Comparison of ENCODE assay signal across 30 cellular contexts in genomic region chr12:24553259-24553658, GRCh38.
"Had no signal": no experiment of that assay in that cellular context is flagged by ENCODE, and none has a peak within 500 bp of the region (broad histone marks: within the 10 kb centered on the region; RNA-seq: fewer than 3 reads in every experiment).

No MANE protein-coding gene starts in this region.

- H3K9me3 ChIP-seq: ascending aorta, body of pancreas, MG63 had no signal

- H3K4me1 ChIP-seq: ascending aorta, body of pancreas had no signal

- H3K27ac ChIP-seq: ascending aorta, body of pancreas, KMS-11, VCaP had no signal

- DNase-seq: activated CD4-positive, alpha-beta T cell treated with anti-CD3 and anti-CD28 coated beads for 36 hours; activated CD8-positive, alpha-beta memory T cell treated with anti-CD3 and anti-CD28 coated beads, Interleukin-2, amount 50 U/mL, for 48 hours; activated CD8-positive, alpha-beta T cell treated with anti-CD3 and anti-CD28 coated beads, Interleukin-2, amount 10 ng/mL, durations not matched to agents 7 days and 5 days; activated effector memory CD4-positive, alpha-beta T cell treated with anti-CD3 and anti-CD28 coated beads, Interleukin-2, amount 50 U/mL, for 16 hours; activated naive CD4-positive, alpha-beta T cell treated with Interleukin-2 at 50 U/mL for 16 hours; activated naive CD8-positive, alpha-beta T cell treated with anti-CD3 and anti-CD28 coated beads, Interleukin-2, amount 50 U/mL, for 24 hours; activated T-cell treated with anti-CD3 and anti-CD28 coated beads, Interleukin-2, amount 50 U/mL, for 1 hour; amniotic stem cell; body of pancreas; central memory CD4-positive, alpha-beta T cell; cortex of kidney; MG63; NCI-H1092; NCI-H1417; NCI-H1930; NCI-H2171; NCI-H2227 treated with DMSO at 0.1 percent for 48 hours; NCI-H446 treated with DMSO at 0.1 percent for 48 hours; NCI-H524 treated with DMSO at 0.1 percent for 48 hours; NCI-H774; NK-92 treated with Interleukin-12 subunit alpha and Interleukin-12 subunit beta, amount 100 ng/mL, for 24 hours; SIG-M5; T-helper 17 cell; T1000 had no signal

- H3K4me3 ChIP-seq: ascending aorta, body of pancreas, MG63 had no signal

- H3K4me3 Mint-ChIP-seq: activated CD4-positive, alpha-beta T cell treated with anti-CD3 and anti-CD28 coated beads for 36 hours; activated CD8-positive, alpha-beta T cell treated with anti-CD3 and anti-CD28 coated beads, Interleukin-2, amount 10 ng/mL, durations not matched to agents 7 days and 5 days; activated naive CD8-positive, alpha-beta T cell treated with anti-CD3 and anti-CD28 coated beads, Interleukin-2, amount 50 U/mL, for 24 hours; activated T-helper 1 cell treated with anti-CD3 and anti-CD28 coated beads, Interleukin-12 subunit alpha, Interleukin-12 subunit beta, Interleukin-2, Interleukin-4 antibody, amounts not matched to agents 30 ng/mL and 10 ng/mL and 1 ng/mL, durations not matched to agents 14 hours and 24 hours and 36 hours; T-helper 17 cell had no signal

- H3K4me1 Mint-ChIP-seq: activated CD4-positive, alpha-beta T cell treated with anti-CD3 and anti-CD28 coated beads for 36 hours; activated naive CD8-positive, alpha-beta T cell treated with anti-CD3 and anti-CD28 coated beads, Interleukin-2, amount 50 U/mL, for 24 hours; T-helper 17 cell had no signal

- H3K9ac ChIP-seq: KMS-11 had no signal

- H3K36me3 ChIP-seq: ascending aorta, MG63 had no signal

- H3K27me3 ChIP-seq: ascending aorta, body of pancreas, MG63 had no signal

- H3K9me3 Mint-ChIP-seq: activated naive CD8-positive, alpha-beta T cell treated with anti-CD3 and anti-CD28 coated beads, Interleukin-2, amount 50 U/mL, for 24 hours had no signal

- H3K4me2 ChIP-seq: KMS-11 had no signal

- H3K27ac Mint-ChIP-seq: activated CD4-positive, alpha-beta T cell treated with anti-CD3 and anti-CD28 coated beads for 36 hours; activated CD8-positive, alpha-beta T cell treated with anti-CD3 and anti-CD28 coated beads, Interleukin-2, amount 10 ng/mL, durations not matched to agents 7 days and 5 days; activated naive CD4-positive, alpha-beta T cell treated with anti-CD3 and anti-CD28 coated beads, Interleukin-2, amount 50 U/mL, for 72 hours; activated naive CD8-positive, alpha-beta T cell treated with anti-CD3 and anti-CD28 coated beads, Interleukin-2, amount 50 U/mL, for 24 hours; activated T-helper 1 cell treated with anti-CD3 and anti-CD28 coated beads, Interleukin-12 subunit alpha, Interleukin-12 subunit beta, Interleukin-2, Interleukin-4 antibody, amounts not matched to agents 30 ng/mL and 10 ng/mL and 1 ng/mL, durations not matched to agents 14 hours and 24 hours and 36 hours; T-helper 17 cell had no signal

- H3K36me3 Mint-ChIP-seq: activated naive CD4-positive, alpha-beta T cell treated with anti-CD3 and anti-CD28 coated beads, Interleukin-2, amount 50 U/mL, for 72 hours had no signal

- FAIRE-seq: bronchial epithelial cell had no signal

- ATAC-seq: activated CD4-positive, alpha-beta T cell treated with anti-CD3 and anti-CD28 coated beads for 36 hours; activated CD8-positive, alpha-beta T cell treated with anti-CD3 and anti-CD28 coated beads, Interleukin-2, amount 10 ng/mL, durations not matched to agents 7 days and 5 days; activated naive CD4-positive, alpha-beta T cell treated with anti-CD3 and anti-CD28 coated beads, Interleukin-2, amount 50 U/mL, for 72 hours; activated naive CD8-positive, alpha-beta T cell treated with anti-CD3 and anti-CD28 coated beads, Interleukin-2, amount 50 U/mL, for 24 hours; body of pancreas; T-helper 17 cell had no signal
